In genomic region chr7:132518102-132518838, GRCh38 we compare ENCODE assay signal across 9 cellular contexts. TPM values are rescaled to one million over a fixed set of nuclear protein-coding genes. Genes with fewer than 3 reads are reported as not detected.
DNase-seq lines count a peak whose midpoint lies in the region; ATAC-seq and TF ChIP-seq lines count a peak whose summit lies in the region.
"Had no signal": no experiment of that assay in that cellular context is flagged by ENCODE, and none has a peak within 500 bp of the region (broad histone marks: within the 10 kb centered on the region; RNA-seq: fewer than 3 reads in every experiment).

No MANE protein-coding gene starts in this region.

- H3K4me1 ChIP-seq in mammary epithelial cell (ENCODE audit: insufficient read depth, low read length) = no peaks in the 10 kb centered on the region
- H3K4me1 ChIP-seq in neuronal stem cell (ENCODE audit: control insufficient read depth in 2 of 2, insufficient read depth in 1 of 2, low read depth in 1 of 2, low read length in 2 of 2) = peaks cover 0 to 7% of the 10 kb centered on the region in 2 donors

- peak; percentile 45 for TF ChIP-seq CTCF in mammary epithelial cell (conservative IDR thresholded peaks at IDR 0.05 in 1 of 2, IDR thresholded peaks at IDR 0.05 in 1 of 2; ENCODE audit: extremely low read depth in 1 of 2, insufficient read depth in 1 of 2, low read depth in 1 of 2, low read length in 2 of 2)

- dilution Hi-C loops in mammary epithelial cell (cut with HindIII; ENCODE audit: low sequenced_read_pairs) = no loop called here

- H3K23ac ChIP-seq in neuronal stem cell (ENCODE audit: low read depth, low read length, poor library complexity) = no peak overlapping the region

- no peak overlapping the region for H4K91ac ChIP-seq in neuronal stem cell (ENCODE audit: low read depth, low read length, poor library complexity)

- H3K36me3 ChIP-seq in mammary epithelial cell (ENCODE audit: insufficient read depth, low read length) (no peaks in the 10 kb centered on the region), neuronal stem cell (replicated peaks in 1 of 2; ENCODE audit: control insufficient read depth in 2 of 2, insufficient read depth in 2 of 2, low read length in 2 of 2) (no peaks in the 10 kb centered on the region)

- H3K14ac ChIP-seq in neuronal stem cell (ENCODE audit: low read length) = no peak overlapping the region

- H3K9me3 Mint-ChIP-seq in activated CD4-positive, alpha-beta memory T cell treated with anti-CD3 and anti-CD28 coated beads, Interleukin-2, amount 10 ng/mL, durations not matched to agents 7 days and 5 days = no peaks in the 10 kb centered on the region

- no peaks in the 10 kb centered on the region for H3K36me3 Mint-ChIP-seq in activated CD4-positive, alpha-beta memory T cell treated with anti-CD3 and anti-CD28 coated beads, Interleukin-2, amount 10 ng/mL, durations not matched to agents 7 days and 5 days (ENCODE audit: low read depth)

- no peaks in the 10 kb centered on the region for H4K20me1 ChIP-seq in mammary epithelial cell (ENCODE audit: insufficient read depth, low read length)

- no peak overlapping the region for H2BK15ac ChIP-seq in neuronal stem cell (ENCODE audit: low read length)

- H3K27ac ChIP-seq in mammary epithelial cell (ENCODE audit: insufficient read depth, low read depth, low read length) (no peak overlapping the region), neuronal stem cell (replicated peaks; ENCODE audit: low read length) (no peak overlapping the region)

- POLR2A ChIA-PET in activated CD4-positive, alpha-beta memory T cell treated with anti-CD3 and anti-CD28 coated beads, Interleukin-2, amount 10 ng/mL, durations not matched to agents 7 days and 5 days (lab: Charles Lee) = no interaction called here

- H3K4me3 ChIP-seq in mammary epithelial cell (replicated peaks in 1 of 3; ENCODE audit: insufficient read depth in 1 of 3, low read depth in 2 of 3, low read length in 3 of 3) = no peak overlapping the region
- H3K4me3 ChIP-seq in neuronal stem cell (ENCODE audit: low read length in 2 of 2) = no peak overlapping the region

- 70% methylated on average over 6 of the region's 11 CpGs for WGBS in mammary epithelial cell (ENCODE audit: low coverage, missing lambda C conversion rate)
- no CpG with 5 or more reads among the region's 11 CpGs for WGBS in neuronal stem cell (ENCODE audit: extremely low coverage in 2 of 2, insufficient read length in 2 of 2, insufficient replicate concordance in 1 of 2), 2 donors

- CTCF ChIA-PET in mammary epithelial cell (lab: Charles Lee; ENCODE audit: low non-redundant PET) = no interaction called here
- CTCF ChIA-PET in activated CD4-positive, alpha-beta memory T cell treated with anti-CD3 and anti-CD28 coated beads, Interleukin-2, amount 10 ng/mL, durations not matched to agents 7 days and 5 days (lab: Charles Lee) = interaction anchor here (0.9 to 1.1 kb wide), 4 partner anchors 10 to 199 kb away, joined by 3 to 4 read pairs (median 4); no protein-coding TSS in a partner anchor

- no peak overlapping the region for H3K27ac Mint-ChIP-seq in activated CD4-positive, alpha-beta memory T cell treated with anti-CD3 and anti-CD28 coated beads, Interleukin-2, amount 10 ng/mL, durations not matched to agents 7 days and 5 days

- no peaks in the 10 kb centered on the region for H3K79me1 ChIP-seq in neuronal stem cell (ENCODE audit: low read depth, low read length)

- H3K4me2 ChIP-seq in mammary epithelial cell (ENCODE audit: insufficient read depth, low read depth, low read length) (no peak overlapping the region), neuronal stem cell (ENCODE audit: insufficient read depth, low read length, poor library complexity, severe bottlenecking) (no peak overlapping the region)

- no peak overlapping the region for H4K8ac ChIP-seq in neuronal stem cell (ENCODE audit: low read depth, low read length)

- no peak for ATAC-seq in HG03039 (IDR thresholded peaks at IDR 0.05; ENCODE audit: unreplicated experiment)

- H3K9ac ChIP-seq in mammary epithelial cell (ENCODE audit: insufficient read depth, low read length) (no peak overlapping the region), neuronal stem cell (ENCODE audit: low read depth, low read length, poor library complexity) (peak overlapping the region; percentile 0)

- no peak overlapping the region for H3K18ac ChIP-seq in neuronal stem cell (ENCODE audit: low read length)

- H3K79me2 ChIP-seq in mammary epithelial cell (ENCODE audit: insufficient read depth, low read length) = no peaks in the 10 kb centered on the region

- no peaks in the 10 kb centered on the region for H3K27me3 Mint-ChIP-seq in activated CD4-positive, alpha-beta memory T cell treated with anti-CD3 and anti-CD28 coated beads, Interleukin-2, amount 10 ng/mL, durations not matched to agents 7 days and 5 days

- in situ Hi-C loops in KBM-7 (cut with MboI; ENCODE audit: low pct_unique_long_range_greater_than_20kb, low sequenced_read_pairs) (no loop called here), mammary epithelial cell (cut with MboI; ENCODE audit: low sequenced_read_pairs in 2 of 2) (no loop called here)

- H3K27me3 ChIP-seq in mammary epithelial cell (ENCODE audit: insufficient read depth, low read length) (no peaks in the 10 kb centered on the region), neuronal stem cell (ENCODE audit: control insufficient read depth in 3 of 3, insufficient read depth in 3 of 3, low read depth in 1 of 3, low read length in 3 of 3) (no peaks in the 10 kb centered on the region)

- H3K4me3 Mint-ChIP-seq in activated CD4-positive, alpha-beta memory T cell treated with anti-CD3 and anti-CD28 coated beads, Interleukin-2, amount 10 ng/mL, durations not matched to agents 7 days and 5 days = no peak overlapping the region

- H2AK5ac ChIP-seq in neuronal stem cell (ENCODE audit: low read depth, low read length) = peak overlapping the region; percentile 16

- H3K4ac ChIP-seq in neuronal stem cell (ENCODE audit: low read length) = no peak overlapping the region

- H3K9me3 ChIP-seq in mammary epithelial cell (replicated peaks; ENCODE audit: insufficient read depth, low read length) (no peaks in the 10 kb centered on the region), neuronal stem cell (replicated peaks in 1 of 2; ENCODE audit: control insufficient read depth in 2 of 2, insufficient read depth in 1 of 2, low read depth in 1 of 2, low read length in 2 of 2) (no peaks in the 10 kb centered on the region)

- intact Hi-C loops in mammary epithelial cell (cut with micrococcal nuclease) = no loop called here

- DNase-seq in NCI-H1694 treated with DMSO at 0.1 percent for 48 hours (lab: John Stamatoyannopoulos, UW) (peak; percentile 7), NCI-H1694 (lab: John Stamatoyannopoulos, UW) (no peak), KBM-7 (peak; percentile 39), mammary epithelial cell (no peak), neuronal stem cell (ENCODE audit: low spot score) (no peak), NCI-H2227 treated with DMSO at 0.1 percent for 48 hours (lab: John Stamatoyannopoulos, UW) (no peak)
- no peak for DNase-seq in activated CD4-positive, alpha-beta memory T cell treated with anti-CD3 and anti-CD28 coated beads, Interleukin-2, amount 10 ng/mL, durations not matched to agents 7 days and 5 days
- DNase-seq: right cardiac atrium had no signal

- no peak overlapping the region for H2BK5ac ChIP-seq in neuronal stem cell (ENCODE audit: low read length)

- H2AFZ ChIP-seq in mammary epithelial cell (ENCODE audit: low read depth, low read length) (no peak overlapping the region), neuronal stem cell (ENCODE audit: low read length) (no peak overlapping the region)

- BruUV-seq in mammary epithelial cell (replicated peaks; lab: Mats Ljungman, UMichigan) = no TSS peak

- H3K4me1 Mint-ChIP-seq in activated CD4-positive, alpha-beta memory T cell treated with anti-CD3 and anti-CD28 coated beads, Interleukin-2, amount 10 ng/mL, durations not matched to agents 7 days and 5 days = no peaks in the 10 kb centered on the region

- H2BK120ac ChIP-seq in neuronal stem cell (ENCODE audit: low read depth, low read length) = no peak overlapping the region

- H2BK12ac ChIP-seq in neuronal stem cell (ENCODE audit: low read length) = no peak overlapping the region

RNA-seq across cellular contexts. Expression of gene PLXNA4, which starts 58.0 kb away (rescaled TPM):
- under 1 TPM in 1 of 2 donors, not detected in 1; under 0.01 TPM for total RNA-seq in mammary epithelial cell
- 0.14 TPM for polyA plus RNA-seq in mammary epithelial cell
- polyA minus RNA-seq in mammary epithelial cell = not detected
- polyA plus RNA-seq in neuronal stem cell (2013, experiment 1 of 2) = 0.11 TPM
- 0.18 TPM for polyA plus RNA-seq in neuronal stem cell (2013, experiment 2 of 2)
- 1 to 10 TPM; 1.2 to 1.4 TPM for total RNA-seq in activated CD4-positive, alpha-beta memory T cell treated with anti-CD3 and anti-CD28 coated beads, Interleukin-2, amount 10 ng/mL, durations not matched to agents 7 days and 5 days

Comparison
In these comparisons a context has a peak if more than half of its experiments do, and no peak if none do; other contexts are left out.
1. DNase-seq: peak in NCI-H1694 treated with DMSO at 0.1 percent for 48 hours (single experiment) and KBM-7 (single experiment); none in NCI-H1694 (single experiment), mammary epithelial cell (single experiment), neuronal stem cell (single experiment), activated CD4-positive, alpha-beta memory T cell treated with anti-CD3 and anti-CD28 coated beads, Interleukin-2, amount 10 ng/mL, durations not matched to agents 7 days and 5 days (single experiment) and NCI-H2227 treated with DMSO at 0.1 percent for 48 hours (single experiment).